ENCODE assay signal across 12 cellular contexts in the genomic region with DNA sequence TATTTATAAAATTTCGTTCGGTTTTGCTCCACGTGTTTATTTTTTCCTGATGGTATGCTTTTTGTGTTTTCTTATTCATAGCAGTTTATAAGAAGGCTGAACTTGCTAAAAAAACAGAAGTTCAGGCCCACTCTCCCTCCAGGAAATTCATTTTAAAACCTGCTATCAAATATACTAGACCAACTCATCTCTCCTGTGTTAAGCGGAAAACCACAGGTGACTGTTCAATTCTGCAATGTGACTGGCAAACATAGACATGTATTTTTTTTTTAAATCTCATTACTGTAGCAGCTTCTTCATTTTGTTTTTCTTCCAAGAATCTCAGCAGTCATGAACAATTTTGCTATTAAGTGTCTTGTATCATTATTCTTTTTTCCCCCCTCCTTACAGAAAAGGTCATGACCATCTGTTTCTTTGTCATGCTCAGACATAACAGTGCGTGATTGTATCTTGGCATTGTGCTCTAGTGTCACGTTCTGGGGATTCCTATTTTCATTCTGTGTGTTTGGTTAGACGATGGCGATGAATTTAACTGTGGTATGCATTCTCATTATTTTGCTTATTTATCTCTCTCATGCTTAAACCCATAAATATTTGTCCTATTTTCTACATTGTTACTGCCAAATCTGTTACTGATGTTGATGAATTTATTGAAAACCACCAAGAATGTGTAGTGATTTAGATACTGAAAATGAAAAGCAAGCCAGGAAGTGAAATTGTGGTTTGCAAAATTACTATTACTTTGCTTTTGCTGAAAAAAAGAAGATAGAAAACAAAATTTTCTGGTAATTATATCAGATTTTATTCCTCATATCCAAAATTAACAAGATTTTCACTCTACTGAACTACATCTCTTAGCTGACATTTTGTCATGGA.
DNase-seq lines count a peak whose midpoint lies in the region; ATAC-seq and TF ChIP-seq lines count a peak whose summit lies in the region.
"Had no signal": no experiment of that assay in that cellular context is flagged by ENCODE, and none has a peak within 500 bp of the region (broad histone marks: within the 10 kb centered on the region; RNA-seq: fewer than 3 reads in every experiment).

No MANE protein-coding gene starts in this region.

- peak; percentile 77 for ATAC-seq in GM19395 (IDR thresholded peaks at IDR 0.05; ENCODE audit: unreplicated experiment)
- ATAC-seq in HG02938 (IDR thresholded peaks at IDR 0.05; ENCODE audit: unreplicated experiment), result peak; percentile 73

- DNase-seq in GM12865 (ENCODE audit: low read depth), result peak; percentile 47
- peak; percentile 89 for DNase-seq in NCI-H2171 treated with DMSO at 0.1 percent for 48 hours (lab: John Stamatoyannopoulos, UW)
- DNase-seq in medulla oblongata (ENCODE audit: extremely low spot score), result no peak
- DNase-seq in HuH-7 (ENCODE audit: low spot score), result no peak
- no peak for DNase-seq in NCI-H2081 treated with DMSO at 0.1 percent for 48 hours (lab: John Stamatoyannopoulos, UW)
- DNase-seq in activated naive CD4-positive, alpha-beta T cell (lab: John Stamatoyannopoulos, UW), result no peak
- DNase-seq: NCI-H1092, Right ventricle myocardium superior, stomach had no signal

- no peak for TF ChIP-seq CTCF in GM12865 (IDR thresholded peaks at IDR 0.05; ENCODE audit: insufficient read depth, low read depth, low read length, missing control alignments)

- no peak overlapping the region for H3K4me3 ChIP-seq in GM12865 (ENCODE audit: low read depth, low read length)
- H3K4me3 ChIP-seq: cardiac muscle cell, stomach had no signal

Comparison
In these comparisons a context has a peak if more than half of its experiments do, and no peak if none do; other contexts are left out.
1. DNase-seq: peak in GM12865 (single experiment) and NCI-H2171 treated with DMSO at 0.1 percent for 48 hours (single experiment); none in medulla oblongata (single experiment), HuH-7 (single experiment), NCI-H2081 treated with DMSO at 0.1 percent for 48 hours (single experiment) and activated naive CD4-positive, alpha-beta T cell (0 of 4).